Comparison of ENCODE assay signal across 22 cellular contexts in the genomic region with DNA sequence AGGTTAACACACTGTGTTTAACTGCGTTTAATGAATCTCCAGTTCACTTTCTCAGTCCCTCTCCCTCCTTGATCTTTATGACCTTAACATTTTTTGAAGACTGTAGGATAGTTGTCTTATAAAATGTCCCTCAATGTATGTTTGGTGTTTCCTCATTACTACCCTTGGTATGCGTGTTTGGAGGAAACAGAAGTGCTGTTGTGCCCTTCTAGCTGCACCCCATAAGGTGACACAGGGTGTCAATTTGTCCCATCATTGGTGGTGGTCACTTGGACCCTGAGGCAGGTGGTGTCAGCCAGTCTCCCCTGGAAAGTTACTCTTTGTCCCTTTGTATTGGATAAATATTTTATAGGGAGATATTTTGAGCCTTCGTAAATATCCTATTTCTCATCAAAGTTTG. TPM values are rescaled to one million over a fixed set of nuclear protein-coding genes. Genes with fewer than 3 reads are reported as not detected.
DNase-seq lines count a peak whose midpoint lies in the region; ATAC-seq, FAIRE-seq and TF ChIP-seq lines count a peak whose summit lies in the region.
"Had no signal": no experiment of that assay in that cellular context is flagged by ENCODE, and none has a peak within 500 bp of the region (broad histone marks: within the 10 kb centered on the region; RNA-seq: fewer than 3 reads in every experiment).

No MANE protein-coding gene starts in this region.

- intact Hi-C loops in CD4-positive, alpha-beta memory T cell (cut with micrococcal nuclease): no loop called here

- ATAC-seq in SK-N-SH treated with all-trans-retinoic acid at 6 μM for 48 hours: no peak
- ATAC-seq in activated T-helper 17 cell treated with anti-CD3 and anti-CD28 coated beads, Interleukin-2, amount 50 U/mL, for 72 hours (replicated peaks): no peak
- no peak for ATAC-seq in memory B cell (ENCODE audit: low read depth)
- ATAC-seq: GM23338 had no signal

- H3K9ac ChIP-seq in SK-N-SH: no peak overlapping the region

- H2AFZ ChIP-seq in SK-N-SH (ENCODE audit: low read depth): no peak overlapping the region
- H2AFZ ChIP-seq: GM23338 had no signal

- DNase-seq in SK-N-SH (no peak), memory B cell (ENCODE audit: low spot score in 2 of 2) (no peak), amygdala (lab: John Stamatoyannopoulos, UW) (no peak), DMS 273 treated with DMSO at 0.1 percent for 48 hours (lab: John Stamatoyannopoulos, UW) (no peak), small intestine (no peak)
- no peak for DNase-seq in CD4-positive, alpha-beta memory T cell
- DNase-seq: Caco-2, DMS53, EL, KBM-7, NCI-H1417, NCI-H187 treated with DMSO at 0.1 percent for 48 hours, NCI-H2227 treated with DMSO at 0.1 percent for 48 hours, NCI-H510A treated with DMSO at 0.1 percent for 48 hours, NCI-H82, OCI-M1, Right ventricle myocardium superior had no signal

- H3K36me3 ChIP-seq in SK-N-SH (replicated peaks in 1 of 2; ENCODE audit: control insufficient read depth in 1 of 2, insufficient read depth in 2 of 2, low read length in 1 of 2) (peaks cover 52 to 63% of the 10 kb centered on the region in 2 experiments), small intestine (ENCODE audit: control insufficient read depth in 2 of 2, insufficient read depth in 2 of 2, low read length in 2 of 2) (peaks cover 2 to 10% of the 10 kb centered on the region in 2 donors)
- H3K36me3 ChIP-seq in CD4-positive, alpha-beta memory T cell (ENCODE audit: insufficient read depth, low read length): peaks cover 25% of the 10 kb centered on the region

- peaks cover 4 to 7% of the 10 kb centered on the region in 2 experiments; a peak in 2 of 4 replicates for H3K4me1 ChIP-seq in SK-N-SH (ENCODE audit: control insufficient read depth in 1 of 2, insufficient read depth in 2 of 2, low read depth in 1 of 2, low read length in 1 of 2)
- no peaks in the 10 kb centered on the region for H3K4me1 ChIP-seq in CD4-positive, alpha-beta memory T cell (ENCODE audit: insufficient read depth, low read length)
- H3K4me1 ChIP-seq in small intestine (ENCODE audit: control insufficient read depth in 2 of 2, insufficient read depth in 1 of 2, low read depth in 1 of 2, low read length in 1 of 2): no peaks in the 10 kb centered on the region
- H3K4me1 ChIP-seq: Caco-2 had no signal

- peaks cover 44 to 48% of the 10 kb centered on the region in 2 donors for H3K36me3 Mint-ChIP-seq in CD4-positive, alpha-beta memory T cell
- H3K36me3 Mint-ChIP-seq in activated T-helper 17 cell treated with anti-CD3 and anti-CD28 coated beads, Interleukin-2, amount 50 U/mL, for 72 hours (ENCODE audit: low read depth): peaks cover 63% of the 10 kb centered on the region
- H3K36me3 Mint-ChIP-seq in memory B cell: peaks cover 23% of the 10 kb centered on the region

- POLR2A ChIA-PET in SK-N-SH (lab: Yijun Ruan, JAX): no interaction called here
- POLR2A ChIA-PET in CD4-positive, alpha-beta memory T cell (lab: Charles Lee; ENCODE audit: partially characterized antibody): no interaction called here

- no peak overlapping the region for H3K4me3 Mint-ChIP-seq in CD4-positive, alpha-beta memory T cell
- H3K4me3 Mint-ChIP-seq in activated T-helper 17 cell treated with anti-CD3 and anti-CD28 coated beads, Interleukin-2, amount 50 U/mL, for 72 hours: no peak overlapping the region
- no peak overlapping the region for H3K4me3 Mint-ChIP-seq in memory B cell
- H3K4me3 Mint-ChIP-seq: B cell, GM23338 had no signal

- H3K27ac ChIP-seq in SK-N-SH (ENCODE audit: low read depth in 2 of 2, low read length in 1 of 2): no peak overlapping the region; a peak in 1 of 4 replicates
- no peak overlapping the region for H3K27ac ChIP-seq in CD4-positive, alpha-beta memory T cell (ENCODE audit: low read depth, low read length)
- H3K27ac ChIP-seq in small intestine (ENCODE audit: low read depth in 1 of 2, low read length in 1 of 2): no peak overlapping the region

- no peak for TF ChIP-seq RAD21 in SK-N-SH (IDR thresholded peaks at IDR 0.05; ENCODE audit: low read length)

- peaks cover 0 to 2% (median 0%) of the 10 kb centered on the region in 8 donors for H3K9me3 Mint-ChIP-seq in CD4-positive, alpha-beta memory T cell
- H3K9me3 Mint-ChIP-seq in activated T-helper 17 cell treated with anti-CD3 and anti-CD28 coated beads, Interleukin-2, amount 50 U/mL, for 72 hours: no peaks in the 10 kb centered on the region
- no peaks in the 10 kb centered on the region for H3K9me3 Mint-ChIP-seq in memory B cell
- H3K9me3 Mint-ChIP-seq: GM23338 had no signal

- H3F3A ChIP-seq in SK-N-SH (replicated peaks; ENCODE audit: insufficient read depth): peaks cover 6% of the 10 kb centered on the region

- no peak for TF ChIP-seq CTCF in SK-N-SH (IDR thresholded peaks at IDR 0.05)

- H4K20me1 ChIP-seq in SK-N-SH (ENCODE audit: insufficient read depth): peaks cover 9% of the 10 kb centered on the region; the same call in 1 of the 2 replicates

- no peak overlapping the region for H3K4me2 ChIP-seq in SK-N-SH
- H3K4me2 ChIP-seq: GM23338 had no signal

- H3K4me1 Mint-ChIP-seq in CD4-positive, alpha-beta memory T cell: peaks cover 0 to 4% (median 2%) of the 10 kb centered on the region in 4 donors
- H3K4me1 Mint-ChIP-seq in activated T-helper 17 cell treated with anti-CD3 and anti-CD28 coated beads, Interleukin-2, amount 50 U/mL, for 72 hours: peaks cover 5% of the 10 kb centered on the region
- H3K4me1 Mint-ChIP-seq in memory B cell: peaks cover 3% of the 10 kb centered on the region
- H3K4me1 Mint-ChIP-seq: B cell had no signal

- CTCF ChIA-PET in SK-N-SH (lab: Yijun Ruan, JAX): no interaction called here
- CTCF ChIA-PET in CD4-positive, alpha-beta memory T cell (lab: Charles Lee; ENCODE audit: partially characterized antibody): interaction anchor here (0.9 to 9.3 kb wide), 3 partner anchors 10 to 198 kb away, joined by 4 to 210 read pairs (median 6); no protein-coding TSS in a partner anchor

- 94% methylated on average over 3 of the region's 3 CpGs for WGBS in SK-N-SH (ENCODE audit: low lambda C conversion rate)
- 95 to 99% (median 97%) methylated on average over 3 of the region's 3 CpGs for WGBS in small intestine, 3 donors

- H3K9me2 ChIP-seq in SK-N-SH: no peaks in the 10 kb centered on the region

- no peaks in the 10 kb centered on the region for H3K9me3 ChIP-seq in SK-N-SH
- H3K9me3 ChIP-seq in CD4-positive, alpha-beta memory T cell (ENCODE audit: control insufficient read depth in 1 of 2, low read length in 2 of 2): no peaks in the 10 kb centered on the region
- no peaks in the 10 kb centered on the region for H3K9me3 ChIP-seq in small intestine (ENCODE audit: control insufficient read depth, low read depth)
- H3K9me3 ChIP-seq: Caco-2 had no signal

- peak overlapping the region in 4 of 7 donors; percentile 29 to 61 (median 49) for H3K27ac Mint-ChIP-seq in CD4-positive, alpha-beta memory T cell
- H3K27ac Mint-ChIP-seq in activated T-helper 17 cell treated with anti-CD3 and anti-CD28 coated beads, Interleukin-2, amount 50 U/mL, for 72 hours: peak overlapping the region; percentile 34
- peak overlapping the region; percentile 6 for H3K27ac Mint-ChIP-seq in memory B cell
- H3K27ac Mint-ChIP-seq: B cell, GM23338 had no signal

- TF ChIP-seq EP300 in SK-N-SH (IDR thresholded peaks at IDR 0.05; ENCODE audit: borderline replicate concordance in 1 of 2, low read depth in 1 of 2, low read length in 1 of 2): no peak

- H3K27me3 Mint-ChIP-seq in CD4-positive, alpha-beta memory T cell: no peaks in the 10 kb centered on the region
- no peaks in the 10 kb centered on the region for H3K27me3 Mint-ChIP-seq in activated T-helper 17 cell treated with anti-CD3 and anti-CD28 coated beads, Interleukin-2, amount 50 U/mL, for 72 hours
- no peaks in the 10 kb centered on the region for H3K27me3 Mint-ChIP-seq in memory B cell
- H3K27me3 Mint-ChIP-seq: B cell had no signal

- H3K27me3 ChIP-seq in SK-N-SH (ENCODE audit: insufficient read depth) (no peaks in the 10 kb centered on the region), small intestine (ENCODE audit: control insufficient read depth in 2 of 2, insufficient read depth in 2 of 2, low read length in 2 of 2) (no peaks in the 10 kb centered on the region)
- H3K27me3 ChIP-seq in CD4-positive, alpha-beta memory T cell (ENCODE audit: insufficient read depth, low read length): no peaks in the 10 kb centered on the region

- no peak overlapping the region for H3K4me3 ChIP-seq in SK-N-SH (ENCODE audit: low read depth in 2 of 2, low read length in 1 of 2)
- no peak overlapping the region for H3K4me3 ChIP-seq in CD4-positive, alpha-beta memory T cell (ENCODE audit: low read length in 2 of 2)
- H3K4me3 ChIP-seq in small intestine (ENCODE audit: low read depth in 1 of 2, low read length in 2 of 2): no peak overlapping the region
- H3K4me3 ChIP-seq: GM23338, SK-N-MC had no signal

- FAIRE-seq in small intestine (lab: Jason Lieb, UNC): no peak

- peaks cover 16% of the 10 kb centered on the region for H3K79me2 ChIP-seq in SK-N-SH (ENCODE audit: insufficient read depth)

TF ChIP-seq in SK-N-SH, 30 proteins besides CTCF, POLR2A, EP300 and RAD21:
- TF ChIP-seq, protein P1, sequence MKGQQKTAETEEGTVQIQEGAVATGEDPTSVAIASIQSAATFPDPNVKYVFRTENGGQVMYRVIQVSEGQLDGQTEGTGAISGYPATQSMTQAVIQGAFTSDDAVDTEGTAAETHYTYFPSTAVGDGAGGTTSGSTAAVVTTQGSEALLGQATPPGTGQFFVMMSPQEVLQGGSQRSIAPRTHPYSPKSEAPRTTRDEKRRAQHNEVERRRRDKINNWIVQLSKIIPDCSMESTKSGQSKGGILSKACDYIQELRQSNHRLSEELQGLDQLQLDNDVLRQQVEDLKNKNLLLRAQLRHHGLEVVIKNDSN (IDR thresholded peaks at IDR 0.05; ENCODE audit: borderline replicate concordance, low read depth): no peak
- TF ChIP-seq POLR2AphosphoS5 (IDR thresholded peaks at IDR 0.05; ENCODE audit: low read depth, low read length): 0 out of 2 replicates have a peak, but pooled peaks have one; percentile 33

TF ChIP-seq in SK-N-SH treated with all-trans-retinoic acid at 6 μM for 48 hours, 23 proteins besides CTCF, POLR2A, EP300 and RAD21 (continues in another document):
- no peak for TF ChIP-seq ZNF565 (CRISPR knock-in tag; conservative IDR thresholded peaks at IDR 0.05; ENCODE audit: low read depth)
- no peak for TF ChIP-seq CSDC2 (CRISPR knock-in tag; IDR thresholded peaks at IDR 0.05)

RNA-seq across cellular contexts. Expression of a gene that starts 52.3 kb away (rescaled TPM):
- polyA plus RNA-seq in SK-N-SH (2012; rRNA removed) (62.9 and 80.7 TPM in 2 replicates), small intestine (10 to 100 TPM; 49.4 to 62.8 (median 50.8) TPM)
- polyA plus RNA-seq in SK-N-SH (2012; cell fraction: cytosol; rRNA removed): 83.6 and 90.2 TPM in 2 replicates
- polyA plus RNA-seq in SK-N-SH (2012; cell fraction: nucleus; rRNA removed): 22.5 and 50.3 TPM in 2 replicates
- total RNA-seq in CD4-positive, alpha-beta memory T cell: 10 to 100 TPM; 49.5 to 54.2 TPM
- polyA plus RNA-seq in CD4-positive, alpha-beta memory T cell: 10 to 100 TPM in 1 of 2 donors, 1 to 10 TPM in 1; 8.1 to 12.0 TPM
- total RNA-seq in activated T-helper 17 cell treated with anti-CD3 and anti-CD28 coated beads, Interleukin-2, amount 50 U/mL, for 72 hours: 100 to 1,000 TPM in 1 of 2 donors, 10 to 100 TPM in 1; 67.7 to 113 TPM
